15 cellular contexts compared by ENCODE assay signal in genomic region chr11:43145653-43146052, GRCh38.
A peak's percentile ranks its signal among the peaks of the same experiment; 100 is the strongest.
DNase-seq lines count a peak whose midpoint lies in the region; ATAC-seq, FAIRE-seq and TF ChIP-seq lines count a peak whose summit lies in the region.
"Had no signal": no experiment of that assay in that cellular context is flagged by ENCODE, and none has a peak within 500 bp of the region (broad histone marks: within the 10 kb centered on the region; RNA-seq: fewer than 3 reads in every experiment).

No MANE protein-coding gene starts in this region.

- CTCF ChIA-PET in GM10248 (lab: Yijun Ruan, JAX), result no interaction called here

- peak; percentile 24 for DNase-seq in GM10248 (ENCODE audit: extremely low spot score)
- no peak for DNase-seq in left ventricle myocardium inferior
- DNase-seq in upper lobe of right lung, result no peak
- no peak for DNase-seq in pancreas
- DNase-seq in NCI-H187 treated with DMSO at 0.1 percent for 48 hours (lab: John Stamatoyannopoulos, UW), result no peak
- DNase-seq: activated B cell treated with CpG ODN at 0.5 μM for 24 hours; left ventricle myocardium superior; NCI-H1694; ovary; RPMI8226; stimulated activated CD4-positive, alpha-beta T cell treated with anti-CD3 and anti-CD28 coated beads, Interleukin-1b, Interleukin-23, amount 100 ng/mL, for 48 hours had no signal

- no peak for TF ChIP-seq CTCF in GM10248 (IDR thresholded peaks at IDR 0.05; ENCODE audit: control extremely low read depth, extremely low read depth, low read depth, missing control alignments)
- no peak for TF ChIP-seq CTCF in left ventricle myocardium inferior (IDR thresholded peaks at IDR 0.05; ENCODE audit: borderline replicate concordance)
- no peak for TF ChIP-seq CTCF in upper lobe of right lung (IDR thresholded peaks at IDR 0.05)
- TF ChIP-seq CTCF in pancreas (IDR thresholded peaks at IDR 0.05), result no peak

- H3K27ac ChIP-seq in left ventricle myocardium inferior (replicated peaks) (no peak overlapping the region), upper lobe of right lung (no peak overlapping the region), pancreas (no peak overlapping the region)
- H3K27ac ChIP-seq: ovary had no signal

- 46 to 69% methylated on average over 1 of the region's 1 CpG for WGBS in pancreas, 2 donors

- intact Hi-C loops in left ventricle myocardium inferior (cut with micrococcal nuclease) (no loop called here), upper lobe of right lung (cut with DNase I) (no loop called here), pancreas (cut with DNase I) (no loop called here)

- H3K4me3 ChIP-seq in left ventricle myocardium inferior, result no peak overlapping the region
- no peak overlapping the region for H3K4me3 ChIP-seq in upper lobe of right lung
- no peak overlapping the region for H3K4me3 ChIP-seq in pancreas
- H3K4me3 ChIP-seq: ovary had no signal

- no peaks in the 10 kb centered on the region for H3K27me3 ChIP-seq in left ventricle myocardium inferior (ENCODE audit: low read depth)
- H3K27me3 ChIP-seq in upper lobe of right lung, result no peaks in the 10 kb centered on the region
- no peaks in the 10 kb centered on the region for H3K27me3 ChIP-seq in pancreas
- H3K27me3 ChIP-seq: ovary had no signal

- H3K36me3 ChIP-seq in left ventricle myocardium inferior (no peaks in the 10 kb centered on the region), upper lobe of right lung (no peaks in the 10 kb centered on the region), pancreas (no peaks in the 10 kb centered on the region)
- H3K36me3 ChIP-seq: ovary had no signal

- peak; percentile 93 for ATAC-seq in GM18907 (IDR thresholded peaks at IDR 0.05; ENCODE audit: unreplicated experiment)
- ATAC-seq in GM21737 (IDR thresholded peaks at IDR 0.05; ENCODE audit: unreplicated experiment), result peak; percentile 92
- peak; percentile 65 for ATAC-seq in HG03139 (IDR thresholded peaks at IDR 0.05; ENCODE audit: unreplicated experiment)
- ATAC-seq in upper lobe of right lung, result no peak
- ATAC-seq in pancreas, result no peak
- ATAC-seq: left ventricle myocardium superior had no signal

- no peak for FAIRE-seq in pancreas (lab: Jason Lieb, UNC)
- FAIRE-seq: G401.6 had no signal

- H3K4me1 ChIP-seq in left ventricle myocardium inferior (no peaks in the 10 kb centered on the region), upper lobe of right lung (no peaks in the 10 kb centered on the region), pancreas (no peaks in the 10 kb centered on the region)

- H3K9me3 ChIP-seq in left ventricle myocardium inferior (replicated peaks) (peaks cover 22% of the 10 kb centered on the region), upper lobe of right lung (peaks cover 4% of the 10 kb centered on the region), pancreas (no peaks in the 10 kb centered on the region)
- H3K9me3 ChIP-seq: ovary had no signal

- POLR2A ChIA-PET in GM10248 (lab: Yijun Ruan, JAX), result no interaction called here

Comparison
In these comparisons a context has a peak if more than half of its experiments do, and no peak if none do; other contexts are left out.
1. ATAC-seq: peak in GM18907 (single experiment), GM21737 (single experiment) and HG03139 (single experiment); none in upper lobe of right lung (single experiment) and pancreas (0 of 4).